In genomic region chr1:103788377-103788776, GRCh38 we compare ENCODE assay signal across 12 cellular contexts. TPM values are rescaled to one million over a fixed set of nuclear protein-coding genes. Genes with fewer than 3 reads are reported as not detected.
DNase-seq lines count a peak whose midpoint lies in the region; ATAC-seq, FAIRE-seq and TF ChIP-seq lines count a peak whose summit lies in the region.
"Had no signal": no experiment of that assay in that cellular context is flagged by ENCODE, and none has a peak within 500 bp of the region (broad histone marks: within the 10 kb centered on the region; RNA-seq: fewer than 3 reads in every experiment).

No MANE protein-coding gene starts in this region.

- no peak overlapping the region for H3K9ac ChIP-seq in fibroblast of lung (ENCODE audit: insufficient read depth, low read length)

- peak; percentile 3 for TF ChIP-seq CTCF in GM06990 (IDR thresholded peaks at IDR 0.05; ENCODE audit: insufficient read depth, low read length, poor library complexity, severe bottlenecking)
- no peak for TF ChIP-seq CTCF in fibroblast of lung (conservative IDR thresholded peaks at IDR 0.05 in 1 of 2, IDR thresholded peaks at IDR 0.05 in 1 of 2; ENCODE audit: low read depth in 1 of 2, low read length in 2 of 2)

- no peak overlapping the region for H3K4me3 ChIP-seq in GM06990 (replicated peaks; ENCODE audit: low read depth, low read length)
- no peak overlapping the region for H3K4me3 ChIP-seq in fibroblast of lung (replicated peaks in 1 of 4; ENCODE audit: control extremely low read depth in 1 of 4, insufficient read depth in 1 of 4, low read depth in 3 of 4, low read length in 4 of 4)
- H3K4me3 ChIP-seq: Peyer's patch had no signal

- H3K9me3 ChIP-seq in fibroblast of lung (ENCODE audit: control insufficient read depth, insufficient read depth, low read depth, low read length): no peaks in the 10 kb centered on the region
- H3K9me3 ChIP-seq: Peyer's patch had no signal

- no peak overlapping the region for H3K27ac ChIP-seq in fibroblast of lung (ENCODE audit: insufficient read depth, low read length)
- H3K27ac ChIP-seq: Peyer's patch had no signal

- peak; percentile 98 for FAIRE-seq in A204.1 (lab: Jason Lieb, UNC)
- FAIRE-seq: urothelium cell line had no signal

- no peak for ATAC-seq in HG02642 (IDR thresholded peaks at IDR 0.05; ENCODE audit: poor library complexity, unreplicated experiment)
- ATAC-seq in GM18517 (IDR thresholded peaks at IDR 0.05; ENCODE audit: unreplicated experiment): no peak

- H2AFZ ChIP-seq in fibroblast of lung (ENCODE audit: low read length): no peak overlapping the region

- no peaks in the 10 kb centered on the region for H3K4me1 ChIP-seq in fibroblast of lung (ENCODE audit: control insufficient read depth, extremely low read depth, insufficient read depth, low read length)
- H3K4me1 ChIP-seq: Peyer's patch had no signal

- no peaks in the 10 kb centered on the region for H3K79me2 ChIP-seq in fibroblast of lung (ENCODE audit: control insufficient read depth, insufficient read depth, low read length)

- H3K4me2 ChIP-seq in fibroblast of lung (ENCODE audit: extremely low read depth, insufficient read depth, low read length): no peak overlapping the region

- no peaks in the 10 kb centered on the region for H3K27me3 ChIP-seq in GM06990 (replicated peaks; ENCODE audit: control insufficient read depth, insufficient read depth, low read length)
- H3K27me3 ChIP-seq in fibroblast of lung (ENCODE audit: control insufficient read depth, insufficient read depth, low read length): no peaks in the 10 kb centered on the region
- H3K27me3 ChIP-seq: Peyer's patch had no signal

- no peaks in the 10 kb centered on the region for H4K20me1 ChIP-seq in fibroblast of lung (ENCODE audit: control insufficient read depth, extremely low read depth, insufficient read depth, low read length)

- no peaks in the 10 kb centered on the region for H3K36me3 ChIP-seq in GM06990 (ENCODE audit: control insufficient read depth, insufficient read depth, low read length)
- no peaks in the 10 kb centered on the region for H3K36me3 ChIP-seq in fibroblast of lung (ENCODE audit: control insufficient read depth, insufficient read depth, low read length)
- H3K36me3 ChIP-seq: Peyer's patch had no signal

- DNase-seq in GM06990 (ENCODE audit: extremely low read depth, insufficient read length) (no peak), NCI-H82 (lab: John Stamatoyannopoulos, UW) (peak; percentile 36), fibroblast of lung (ENCODE audit: low read depth in 2 of 2) (peak; percentile 1 to 2), HuH-7.5 (ENCODE audit: low spot score) (no peak)
- no peak for DNase-seq in activated CD4-positive, CD25-positive, alpha-beta regulatory T cell (lab: John Stamatoyannopoulos, UW)
- DNase-seq: H7, Peyer's patch, small intestine had no signal

RNA-seq across cellular contexts. Expression of gene AMY1C, which starts 38.7 kb away (rescaled TPM):
- not detected in 2 replicates for total RNA-seq in fibroblast of lung
- polyA plus RNA-seq in fibroblast of lung: not detected in 2 replicates
- not detected in 2 replicates for polyA plus RNA-seq in fibroblast of lung (2012)
- polyA minus RNA-seq in fibroblast of lung (ENCODE audit: low replicate concordance): not detected in 2 replicates
- total RNA-seq: H7, Peyer's patch had no signal
- polyA plus RNA-seq: small intestine had no signal

Comparison
In these comparisons a context has a peak if more than half of its experiments do, and no peak if none do; other contexts are left out.
1. DNase-seq: peak in NCI-H82 (single experiment) and fibroblast of lung (2 of 2); none in GM06990 (single experiment), activated CD4-positive, CD25-positive, alpha-beta regulatory T cell (0 of 4) and HuH-7.5 (single experiment).